21 cellular contexts compared by ENCODE assay signal in genomic region chr6:37615564-37616340, GRCh38.
DNase-seq lines count a peak whose midpoint lies in the region; ATAC-seq, FAIRE-seq and TF ChIP-seq lines count a peak whose summit lies in the region.
"Had no signal": no experiment of that assay in that cellular context is flagged by ENCODE, and none has a peak within 500 bp of the region (broad histone marks: within the 10 kb centered on the region; RNA-seq: fewer than 3 reads in every experiment).

No MANE protein-coding gene starts in this region.

- no peak for ATAC-seq in stimulated activated naive CD8-positive, alpha-beta T cell treated with anti-CD3 and anti-CD28 coated beads, Interleukin-15, Interleukin-2, amounts not matched to agents 100 U/mL and 50 U/mL, for 24 hours
- ATAC-seq in GM19452 (IDR thresholded peaks at IDR 0.05; ENCODE audit: unreplicated experiment): no peak
- ATAC-seq: gastroesophageal sphincter, lower lobe of right lung, psoas muscle, WTC11 had no signal

- H3K4me3 Mint-ChIP-seq in stimulated activated naive CD8-positive, alpha-beta T cell treated with anti-CD3 and anti-CD28 coated beads, Interleukin-15, Interleukin-2, amounts not matched to agents 100 ng/mL and 50 ng/mL, for 24 hours: no peak overlapping the region
- H3K4me3 Mint-ChIP-seq: endodermal cell, naive B cell, WTC11 had no signal

- peaks cover 16% of the 10 kb centered on the region for H3K4me1 Mint-ChIP-seq in stimulated activated naive CD8-positive, alpha-beta T cell treated with anti-CD3 and anti-CD28 coated beads, Interleukin-15, Interleukin-2, amounts not matched to agents 100 ng/mL and 50 ng/mL, for 24 hours (ENCODE audit: low read depth)

- peaks cover 6% of the 10 kb centered on the region for H3K27me3 Mint-ChIP-seq in stimulated activated naive CD8-positive, alpha-beta T cell treated with anti-CD3 and anti-CD28 coated beads, Interleukin-15, Interleukin-2, amounts not matched to agents 100 ng/mL and 50 ng/mL, for 24 hours

- no peaks in the 10 kb centered on the region for H3K9me3 Mint-ChIP-seq in stimulated activated naive CD8-positive, alpha-beta T cell treated with anti-CD3 and anti-CD28 coated beads, Interleukin-15, Interleukin-2, amounts not matched to agents 100 ng/mL and 50 ng/mL, for 24 hours
- H3K9me3 Mint-ChIP-seq: endodermal cell, naive B cell, WTC11 had no signal

- DNase-seq in stimulated activated naive CD8-positive, alpha-beta T cell treated with anti-CD3 and anti-CD28 coated beads, Interleukin-15, Interleukin-2, amounts not matched to agents 100 U/mL and 50 U/mL, for 24 hours: no peak
- peak; percentile 92 for DNase-seq in RPMI7951 (ENCODE audit: low read depth)
- peak; percentile 81 for DNase-seq in choroid plexus epithelial cell (ENCODE audit: low read depth)
- peak; percentile 74 for DNase-seq in urothelium cell line (ENCODE audit: low spot score)
- DNase-seq in NCI-H524 (lab: John Stamatoyannopoulos, UW): no peak
- DNase-seq in SW480 (ENCODE audit: low spot score): no peak
- DNase-seq: activated CD8-positive, alpha-beta memory T cell treated with anti-CD3 and anti-CD28 coated beads, Interleukin-2, amount 50 U/mL, for 4 hours; activated naive CD4-positive, alpha-beta T cell treated with Interleukin-2 at 50 U/mL for 16 hours; central memory CD4-positive, alpha-beta T cell; endodermal cell; KG1; lower lobe of right lung; naive B cell; NCI-H1436 treated with DMSO at 0.1 percent for 48 hours; OCI-M1; psoas muscle had no signal

- no peak for TF ChIP-seq CTCF in choroid plexus epithelial cell (conservative IDR thresholded peaks at IDR 0.05; ENCODE audit: low read depth, low read length)

- H3K36me3 Mint-ChIP-seq in stimulated activated naive CD8-positive, alpha-beta T cell treated with anti-CD3 and anti-CD28 coated beads, Interleukin-15, Interleukin-2, amounts not matched to agents 100 ng/mL and 50 ng/mL, for 24 hours (ENCODE audit: low read depth): no peaks in the 10 kb centered on the region
- H3K36me3 Mint-ChIP-seq: naive B cell, WTC11 had no signal

- H3K4me3 ChIP-seq in choroid plexus epithelial cell (ENCODE audit: low read depth, low read length): no peak overlapping the region
- H3K4me3 ChIP-seq: gastroesophageal sphincter, lower lobe of right lung, psoas muscle had no signal

- no peak for FAIRE-seq in urothelium cell line (lab: Jason Lieb, UNC)
- FAIRE-seq: G401.6 had no signal

- peak overlapping the region; percentile 6 for H3K27ac Mint-ChIP-seq in stimulated activated naive CD8-positive, alpha-beta T cell treated with anti-CD3 and anti-CD28 coated beads, Interleukin-15, Interleukin-2, amounts not matched to agents 100 ng/mL and 50 ng/mL, for 24 hours
- H3K27ac Mint-ChIP-seq: endodermal cell, naive B cell, WTC11 had no signal

Comparison
In these comparisons a context has a peak if more than half of its experiments do, and no peak if none do; other contexts are left out.
1. DNase-seq: peak in RPMI7951 (single experiment), choroid plexus epithelial cell (single experiment) and urothelium cell line (single experiment); none in stimulated activated naive CD8-positive, alpha-beta T cell treated with anti-CD3 and anti-CD28 coated beads, Interleukin-15, Interleukin-2, amounts not matched to agents 100 U/mL and 50 U/mL, for 24 hours (single experiment), NCI-H524 (0 of 2) and SW480 (single experiment).